11 cellular contexts compared by ENCODE assay signal in genomic region chr19:12833418-12833746, GRCh38. TPM values are rescaled to one million over a fixed set of nuclear protein-coding genes. Genes with fewer than 3 reads are reported as not detected.
DNase-seq lines count a peak whose midpoint lies in the region; ATAC-seq, FAIRE-seq and TF ChIP-seq lines count a peak whose summit lies in the region.
"Had no signal": no experiment of that assay in that cellular context is flagged by ENCODE, and none has a peak within 500 bp of the region (broad histone marks: within the 10 kb centered on the region; RNA-seq: fewer than 3 reads in every experiment).

No MANE protein-coding gene starts in this region.

- DNase-seq in HepG2 (ENCODE audit: low spot score): no peak
- no peak for DNase-seq in right lobe of liver
- no peak for DNase-seq in RWPE2 (ENCODE audit: low spot score)
- no peak for DNase-seq in NCI-H2029 (lab: John Stamatoyannopoulos, UW)
- no peak for DNase-seq in urothelium cell line (ENCODE audit: low spot score)

- H3K79me2 ChIP-seq in HepG2 (ENCODE audit: insufficient read depth, low read length): no peaks in the 10 kb centered on the region

- 3% methylated on average over 4 of the region's 6 CpGs for WGBS in HepG2 (ENCODE audit: low lambda C conversion rate)
- 0% methylated on average over 2 of the region's 6 CpGs for WGBS in right lobe of liver (ENCODE audit: insufficient coverage, low coverage, low lambda C conversion rate, missing lambda C conversion rate)

- H3K36me3 ChIP-seq in HepG2 (replicated peaks in 1 of 2; ENCODE audit: control insufficient read depth in 1 of 2, insufficient read depth in 2 of 2, low read length in 2 of 2) (no peaks in the 10 kb centered on the region), right lobe of liver (no peaks in the 10 kb centered on the region), RWPE2 (ENCODE audit: low read depth) (no peaks in the 10 kb centered on the region), iPS-20b (ENCODE audit: insufficient read depth, low read depth, low read length) (no peaks in the 10 kb centered on the region)

- TF ChIP-seq EP300 in HepG2 (IDR thresholded peaks at IDR 0.05; ENCODE audit: low read depth in 2 of 2, low read length in 2 of 2) (no peak), HepG2 (CRISPR knock-in tag; IDR thresholded peaks at IDR 0.05; ENCODE audit: borderline replicate concordance) (no peak)

- FAIRE-seq in HepG2 (lab: Jason Lieb, UNC): no peak
- FAIRE-seq in urothelium cell line (lab: Jason Lieb, UNC): no peak

- CTCF ChIA-PET in HepG2 (lab: Yijun Ruan, JAX; ENCODE audit: low intra/inter-chr PET ratio, low total read pairs): no interaction called here

- TF ChIP-seq POLR2A in HepG2 (IDR thresholded peaks at IDR 0.05; ENCODE audit: insufficient read depth in 1 of 2, low read depth in 2 of 2, low read length in 2 of 2) (no peak), right lobe of liver (IDR thresholded peaks at IDR 0.05) (no peak)

- POLR2A ChIA-PET in HepG2 (lab: Yijun Ruan, JAX): no interaction called here

- H3K27me3 ChIP-seq in HepG2 (ENCODE audit: control insufficient read depth in 1 of 2, insufficient read depth in 2 of 2, low read length in 2 of 2): peaks cover 0 to 30% of the 10 kb centered on the region in 2 experiments; a peak in 2 of 5 replicates
- H3K27me3 ChIP-seq in right lobe of liver: peaks cover 0 to 30% of the 10 kb centered on the region in 2 donors
- peaks cover 53% of the 10 kb centered on the region for H3K27me3 ChIP-seq in RWPE2 (ENCODE audit: insufficient read depth, poor library complexity, severe bottlenecking)
- H3K27me3 ChIP-seq in iPS-20b (ENCODE audit: insufficient read depth, low read length): peaks cover 87% of the 10 kb centered on the region

- H3K9ac ChIP-seq in HepG2 (ENCODE audit: insufficient read depth, low read depth, low read length): no peak overlapping the region
- H3K9ac ChIP-seq in iPS-20b (ENCODE audit: low read depth, low read length): no peak overlapping the region

- BruUV-seq in HepG2 (replicated peaks; lab: Mats Ljungman, UMichigan): no TSS peak

- TF ChIP-seq CTCF in HepG2 (CRISPR knock-in tag; IDR thresholded peaks at IDR 0.05) (no peak), right lobe of liver (IDR thresholded peaks at IDR 0.05) (no peak), RWPE2 (IDR thresholded peaks at IDR 0.05; ENCODE audit: poor library complexity, severe bottlenecking) (no peak)

- H3K4me3 ChIP-seq in HepG2 (replicated peaks in 1 of 3; ENCODE audit: insufficient read depth in 1 of 3, low read depth in 2 of 3, low read length in 3 of 3): peak overlapping the region in 2 of 3 experiments; percentile 15 to 79; a peak in 2 of 6 replicates
- H3K4me3 ChIP-seq in right lobe of liver: no peak overlapping the region
- peak overlapping the region; percentile 47 for H3K4me3 ChIP-seq in RWPE2 (ENCODE audit: severe bottlenecking)
- peak overlapping the region; percentile 54; the same call in 1 of the 2 replicates for H3K4me3 ChIP-seq in iPS-20b (ENCODE audit: low read length)

- no peaks in the 10 kb centered on the region for H4K20me1 ChIP-seq in HepG2 (ENCODE audit: insufficient read depth, low read length)

- intact Hi-C loops in HepG2 (cut with micrococcal nuclease; ENCODE audit: unreplicated experiment): no loop called here
- intact Hi-C loops in right lobe of liver (cut with DNase I): no loop called here

- no peak for TF ChIP-seq RAD21 in HepG2 (CRISPR knock-in tag; IDR thresholded peaks at IDR 0.05)

- H3K27ac ChIP-seq in HepG2 (ENCODE audit: extremely low read length, insufficient read depth, low read length) (no peak overlapping the region), right lobe of liver (no peak overlapping the region), RWPE2 (ENCODE audit: poor library complexity, severe bottlenecking) (no peak overlapping the region), iPS-20b (ENCODE audit: low read length) (no peak overlapping the region)

- H3K9me3 ChIP-seq in HepG2 (ENCODE audit: low read length) (no peaks in the 10 kb centered on the region), right lobe of liver (no peaks in the 10 kb centered on the region), RWPE2 (ENCODE audit: severe bottlenecking) (no peaks in the 10 kb centered on the region), iPS-20b (ENCODE audit: insufficient read depth, low read depth, low read length) (no peaks in the 10 kb centered on the region)

- in situ Hi-C loops in HepG2 (cut with HindIII; ENCODE audit: extremely low pct_ligation_motif_present, low pct_unique_long_range_greater_than_20kb): no loop called here

- ATAC-seq in HepG2 (no peak), right lobe of liver (no peak), RWPE2 (ENCODE audit: low read depth) (no peak), HG02610 (IDR thresholded peaks at IDR 0.05; ENCODE audit: unreplicated experiment) (no peak), GM21717 (IDR thresholded peaks at IDR 0.05; ENCODE audit: unreplicated experiment) (no peak)

- H2AFZ ChIP-seq in HepG2 (ENCODE audit: low read length): no peak overlapping the region

- peaks cover 59% of the 10 kb centered on the region for H3K4me1 ChIP-seq in HepG2 (ENCODE audit: insufficient read depth, low read length)
- H3K4me1 ChIP-seq in right lobe of liver: peaks cover 0 to 4% (median 0%) of the 10 kb centered on the region in 4 donors
- H3K4me1 ChIP-seq in RWPE2 (ENCODE audit: insufficient read depth, poor library complexity, severe bottlenecking): peaks cover 10% of the 10 kb centered on the region
- H3K4me1 ChIP-seq in iPS-20b (ENCODE audit: insufficient read depth, low read length): peaks cover 4% of the 10 kb centered on the region; the same call in 1 of the 2 replicates

- H3K4me2 ChIP-seq in HepG2 (ENCODE audit: low read depth, low read length): peak overlapping the region; percentile 57

RNA-seq across cellular contexts. Expression of gene RTBDN, which starts 1.0 kb away (rescaled TPM):
- total RNA-seq in HepG2 (2016; rRNA removed; fragmentation: Illumina TruSeq; extraction: Trizol): 0.27 TPM in 1 of 2 replicates, not detected in the other
- total RNA-seq in HepG2 (2016; cell fraction: cytosol; rRNA removed; fragmentation: Illumina TruSeq; extraction: Trizol; ENCODE audit: low read depth): not detected in 2 replicates
- total RNA-seq in HepG2 (2016; cell fraction: insoluble cytoplasmic fraction; rRNA removed; fragmentation: Illumina TruSeq; extraction: Trizol): 0.17 TPM in 1 of 2 replicates, not detected in the other
- total RNA-seq in HepG2 (2016; cell fraction: membrane; rRNA removed; fragmentation: Illumina TruSeq; extraction: Trizol): not detected in 2 replicates
- not detected in 2 replicates for total RNA-seq in HepG2 (2016; cell fraction: nucleus; rRNA removed; fragmentation: Illumina TruSeq; extraction: Trizol)
- polyA plus RNA-seq in HepG2 (2011; rRNA removed): 0.35 and 0.48 TPM in 2 replicates
- 0.52 and 0.71 TPM in 2 replicates for polyA plus RNA-seq in HepG2 (2011; cell fraction: cytosol; rRNA removed)
- 0.57 and 0.59 TPM in 2 replicates for polyA plus RNA-seq in HepG2 (2011; cell fraction: nucleus; rRNA removed)
- polyA plus RNA-seq in HepG2 (2012): 1.1 and 1.8 TPM in 2 replicates
- 0.18 TPM in 1 of 2 replicates, not detected in the other for polyA plus RNA-seq in HepG2 (2016; cell fraction: cytosol; fragmentation: Illumina TruSeq; extraction: Trizol; ENCODE audit: low read depth)
- not detected in 2 replicates for polyA plus RNA-seq in HepG2 (2016; cell fraction: insoluble cytoplasmic fraction; fragmentation: Illumina TruSeq; extraction: Trizol; ENCODE audit: low read depth)
- polyA plus RNA-seq in HepG2 (2016; cell fraction: membrane; fragmentation: Illumina TruSeq; extraction: Trizol; ENCODE audit: low read depth): 0.15 TPM in 1 of 2 replicates, not detected in the other
- 0.49 TPM in 1 of 2 replicates, not detected in the other for polyA plus RNA-seq in HepG2 (2016; cell fraction: nucleus; fragmentation: Illumina TruSeq; extraction: Trizol; ENCODE audit: insufficient read depth, low read depth)
- 0.12 and 0.44 TPM in 2 replicates for polyA minus RNA-seq in HepG2 (2011; rRNA and poly(A)+ RNA removed; ENCODE audit: low replicate concordance)
- not detected in 2 replicates for polyA minus RNA-seq in HepG2 (2011; cell fraction: cytosol; rRNA and poly(A)+ RNA removed)
- not detected in 2 replicates for polyA minus RNA-seq in HepG2 (2011; cell fraction: nucleus; rRNA and poly(A)+ RNA removed)
- not detected for total RNA-seq in right lobe of liver
- total RNA-seq: lung microvascular endothelial cell, ureter had no signal
- polyA plus RNA-seq: esophagus had no signal

RNA-seq across cellular contexts. Expression of gene MAST1, which starts 4.9 kb away (rescaled TPM):
- total RNA-seq in HepG2 (2016; rRNA removed; fragmentation: Illumina TruSeq; extraction: Trizol) (0.27 and 0.73 TPM in 2 replicates), right lobe of liver (under 1 TPM in 4 of 6 experiments, not detected in 2; 0.06 to 0.49 (median 0.34) TPM)
- 1.2 and 1.3 TPM in 2 replicates for total RNA-seq in HepG2 (2016; cell fraction: cytosol; rRNA removed; fragmentation: Illumina TruSeq; extraction: Trizol; ENCODE audit: low read depth)
- total RNA-seq in HepG2 (2016; cell fraction: insoluble cytoplasmic fraction; rRNA removed; fragmentation: Illumina TruSeq; extraction: Trizol): 1.1 and 1.5 TPM in 2 replicates
- total RNA-seq in HepG2 (2016; cell fraction: membrane; rRNA removed; fragmentation: Illumina TruSeq; extraction: Trizol): 1.4 and 1.8 TPM in 2 replicates
- 1.3 and 1.9 TPM in 2 replicates for total RNA-seq in HepG2 (2016; cell fraction: nucleus; rRNA removed; fragmentation: Illumina TruSeq; extraction: Trizol)
- polyA plus RNA-seq in HepG2 (2011; rRNA removed): 4.7 and 5.6 TPM in 2 replicates
- 2.8 and 3.5 TPM in 2 replicates for polyA plus RNA-seq in HepG2 (2011; cell fraction: cytosol; rRNA removed)
- 27.4 and 28.9 TPM in 2 replicates for polyA plus RNA-seq in HepG2 (2011; cell fraction: nucleus; rRNA removed)
- polyA plus RNA-seq in HepG2 (2012): 4.1 and 5.1 TPM in 2 replicates
- 3.5 and 3.6 TPM in 2 replicates for polyA plus RNA-seq in HepG2 (2016; cell fraction: cytosol; fragmentation: Illumina TruSeq; extraction: Trizol; ENCODE audit: low read depth)
- 1.2 and 1.3 TPM in 2 replicates for polyA plus RNA-seq in HepG2 (2016; cell fraction: insoluble cytoplasmic fraction; fragmentation: Illumina TruSeq; extraction: Trizol; ENCODE audit: low read depth)
- polyA plus RNA-seq in HepG2 (2016; cell fraction: membrane; fragmentation: Illumina TruSeq; extraction: Trizol; ENCODE audit: low read depth): 3.2 and 3.3 TPM in 2 replicates
- 3.9 and 5.3 TPM in 2 replicates for polyA plus RNA-seq in HepG2 (2016; cell fraction: nucleus; fragmentation: Illumina TruSeq; extraction: Trizol; ENCODE audit: insufficient read depth, low read depth)
- 2.4 and 8.0 TPM in 2 replicates for polyA minus RNA-seq in HepG2 (2011; rRNA and poly(A)+ RNA removed; ENCODE audit: low replicate concordance)
- polyA minus RNA-seq in HepG2 (2011; cell fraction: cytosol; rRNA and poly(A)+ RNA removed): 1.8 and 2.2 TPM in 2 replicates
- 2.4 and 2.7 TPM in 2 replicates for polyA minus RNA-seq in HepG2 (2011; cell fraction: nucleus; rRNA and poly(A)+ RNA removed)

RNA-seq across cellular contexts. Expression of gene RNASEH2A, which starts 27.0 kb away (rescaled TPM):
- total RNA-seq in HepG2 (2016; rRNA removed; fragmentation: Illumina TruSeq; extraction: Trizol) (35.8 and 44.0 TPM in 2 replicates), right lobe of liver (1 to 10 TPM; 2.1 to 7.1 (median 3.7) TPM)
- 9.6 and 10.1 TPM in 2 replicates for total RNA-seq in HepG2 (2016; cell fraction: cytosol; rRNA removed; fragmentation: Illumina TruSeq; extraction: Trizol; ENCODE audit: low read depth)
- total RNA-seq in HepG2 (2016; cell fraction: insoluble cytoplasmic fraction; rRNA removed; fragmentation: Illumina TruSeq; extraction: Trizol): 42.1 and 45.3 TPM in 2 replicates
- total RNA-seq in HepG2 (2016; cell fraction: membrane; rRNA removed; fragmentation: Illumina TruSeq; extraction: Trizol): 6.9 and 12.1 TPM in 2 replicates
- 16.9 and 20.6 TPM in 2 replicates for total RNA-seq in HepG2 (2016; cell fraction: nucleus; rRNA removed; fragmentation: Illumina TruSeq; extraction: Trizol)
- polyA plus RNA-seq in HepG2 (2011; rRNA removed): 18.4 and 25.1 TPM in 2 replicates
- polyA plus RNA-seq in HepG2 (2011; cell fraction: cytosol; rRNA removed): 29.0 and 49.3 TPM in 2 replicates
- 16.5 and 17.7 TPM in 2 replicates for polyA plus RNA-seq in HepG2 (2011; cell fraction: nucleus; rRNA removed)
- polyA plus RNA-seq in HepG2 (2012): 14.7 and 18.3 TPM in 2 replicates
- polyA plus RNA-seq in HepG2 (2016; cell fraction: cytosol; fragmentation: Illumina TruSeq; extraction: Trizol; ENCODE audit: low read depth): 11.8 and 12.6 TPM in 2 replicates
- 51.0 and 52.7 TPM in 2 replicates for polyA plus RNA-seq in HepG2 (2016; cell fraction: insoluble cytoplasmic fraction; fragmentation: Illumina TruSeq; extraction: Trizol; ENCODE audit: low read depth)
- 9.0 and 9.3 TPM in 2 replicates for polyA plus RNA-seq in HepG2 (2016; cell fraction: membrane; fragmentation: Illumina TruSeq; extraction: Trizol; ENCODE audit: low read depth)
- polyA plus RNA-seq in HepG2 (2016; cell fraction: nucleus; fragmentation: Illumina TruSeq; extraction: Trizol; ENCODE audit: insufficient read depth, low read depth): 31.7 and 33.2 TPM in 2 replicates
- 44.4 and 185 TPM in 2 replicates for polyA minus RNA-seq in HepG2 (2011; rRNA and poly(A)+ RNA removed; ENCODE audit: low replicate concordance)
- polyA minus RNA-seq in HepG2 (2011; cell fraction: cytosol; rRNA and poly(A)+ RNA removed): 18.6 and 30.1 TPM in 2 replicates
- polyA minus RNA-seq in HepG2 (2011; cell fraction: nucleus; rRNA and poly(A)+ RNA removed): 8.7 and 11.3 TPM in 2 replicates

RNA-seq across cellular contexts. Expression of gene THSD8, which starts 31.5 kb away (rescaled TPM):
- total RNA-seq in HepG2 (2016; rRNA removed; fragmentation: Illumina TruSeq; extraction: Trizol): 14.9 and 23.5 TPM in 2 replicates
- total RNA-seq in HepG2 (2016; cell fraction: cytosol; rRNA removed; fragmentation: Illumina TruSeq; extraction: Trizol; ENCODE audit: low read depth): not detected in 2 replicates
- 11.9 and 20.6 TPM in 2 replicates for total RNA-seq in HepG2 (2016; cell fraction: insoluble cytoplasmic fraction; rRNA removed; fragmentation: Illumina TruSeq; extraction: Trizol)
- 2.6 and 4.1 TPM in 2 replicates for total RNA-seq in HepG2 (2016; cell fraction: membrane; rRNA removed; fragmentation: Illumina TruSeq; extraction: Trizol)
- 1.9 and 3.1 TPM in 2 replicates for total RNA-seq in HepG2 (2016; cell fraction: nucleus; rRNA removed; fragmentation: Illumina TruSeq; extraction: Trizol)
- polyA plus RNA-seq in HepG2 (2011; rRNA removed): 4.8 and 5.2 TPM in 2 replicates
- 1.3 TPM in 1 of 2 replicates, not detected in the other for polyA plus RNA-seq in HepG2 (2011; cell fraction: cytosol; rRNA removed)
- polyA plus RNA-seq in HepG2 (2011; cell fraction: nucleus; rRNA removed): not detected in 2 replicates
- 2.7 and 6.2 TPM in 2 replicates for polyA plus RNA-seq in HepG2 (2012)
- polyA plus RNA-seq in HepG2 (2016; cell fraction: cytosol; fragmentation: Illumina TruSeq; extraction: Trizol; ENCODE audit: low read depth): 2.4 and 2.9 TPM in 2 replicates
- 29.9 and 31.8 TPM in 2 replicates for polyA plus RNA-seq in HepG2 (2016; cell fraction: insoluble cytoplasmic fraction; fragmentation: Illumina TruSeq; extraction: Trizol; ENCODE audit: low read depth)
- polyA plus RNA-seq in HepG2 (2016; cell fraction: membrane; fragmentation: Illumina TruSeq; extraction: Trizol; ENCODE audit: low read depth): 4.8 and 5.8 TPM in 2 replicates
- 4.4 and 8.0 TPM in 2 replicates for polyA plus RNA-seq in HepG2 (2016; cell fraction: nucleus; fragmentation: Illumina TruSeq; extraction: Trizol; ENCODE audit: insufficient read depth, low read depth)
- polyA minus RNA-seq in HepG2 (2011; rRNA and poly(A)+ RNA removed; ENCODE audit: low replicate concordance): 1.1 and 55.0 TPM in 2 replicates
- not detected in 2 replicates for polyA minus RNA-seq in HepG2 (2011; cell fraction: cytosol; rRNA and poly(A)+ RNA removed)
- polyA minus RNA-seq in HepG2 (2011; cell fraction: nucleus; rRNA and poly(A)+ RNA removed): not detected in 2 replicates
- total RNA-seq in right lobe of liver: 1 to 10 TPM in 3 of 6 experiments, under 1 TPM in 2, not detected in 1; 0.62 to 2.0 (median 1.2) TPM

RNA-seq across cellular contexts. Expression of gene PRDX2, which starts 31.8 kb away (rescaled TPM):
- 381 and 425 TPM in 2 replicates for total RNA-seq in HepG2 (2016; rRNA removed; fragmentation: Illumina TruSeq; extraction: Trizol)
- total RNA-seq in HepG2 (2016; cell fraction: cytosol; rRNA removed; fragmentation: Illumina TruSeq; extraction: Trizol; ENCODE audit: low read depth): 76.3 and 78.7 TPM in 2 replicates
- 372 and 392 TPM in 2 replicates for total RNA-seq in HepG2 (2016; cell fraction: insoluble cytoplasmic fraction; rRNA removed; fragmentation: Illumina TruSeq; extraction: Trizol)
- 80.0 and 92.1 TPM in 2 replicates for total RNA-seq in HepG2 (2016; cell fraction: membrane; rRNA removed; fragmentation: Illumina TruSeq; extraction: Trizol)
- total RNA-seq in HepG2 (2016; cell fraction: nucleus; rRNA removed; fragmentation: Illumina TruSeq; extraction: Trizol): 155 and 156 TPM in 2 replicates
- 218 and 238 TPM in 2 replicates for polyA plus RNA-seq in HepG2 (2011; rRNA removed)
- polyA plus RNA-seq in HepG2 (2011; cell fraction: cytosol; rRNA removed): 353 and 456 TPM in 2 replicates
- 218 and 223 TPM in 2 replicates for polyA plus RNA-seq in HepG2 (2011; cell fraction: nucleus; rRNA removed)
- polyA plus RNA-seq in HepG2 (2012): 295 and 301 TPM in 2 replicates
- 101 and 108 TPM in 2 replicates for polyA plus RNA-seq in HepG2 (2016; cell fraction: cytosol; fragmentation: Illumina TruSeq; extraction: Trizol; ENCODE audit: low read depth)
- polyA plus RNA-seq in HepG2 (2016; cell fraction: insoluble cytoplasmic fraction; fragmentation: Illumina TruSeq; extraction: Trizol; ENCODE audit: low read depth): 447 and 526 TPM in 2 replicates
- polyA plus RNA-seq in HepG2 (2016; cell fraction: membrane; fragmentation: Illumina TruSeq; extraction: Trizol; ENCODE audit: low read depth): 92.7 and 94.2 TPM in 2 replicates
- polyA plus RNA-seq in HepG2 (2016; cell fraction: nucleus; fragmentation: Illumina TruSeq; extraction: Trizol; ENCODE audit: insufficient read depth, low read depth): 277 and 282 TPM in 2 replicates
- polyA minus RNA-seq in HepG2 (2011; rRNA and poly(A)+ RNA removed; ENCODE audit: low replicate concordance): 319 and 512 TPM in 2 replicates
- 147 and 189 TPM in 2 replicates for polyA minus RNA-seq in HepG2 (2011; cell fraction: cytosol; rRNA and poly(A)+ RNA removed)
- 44.4 and 48.2 TPM in 2 replicates for polyA minus RNA-seq in HepG2 (2011; cell fraction: nucleus; rRNA and poly(A)+ RNA removed)
- 100 to 1,000 TPM; 164 to 466 (median 202) TPM for total RNA-seq in right lobe of liver

Comparison
In these comparisons a context has a peak if more than half of its experiments do, and no peak if none do; other contexts are left out.
1. H3K4me3 ChIP-seq: peak in HepG2 (2 of 3), RWPE2 (single experiment) and iPS-20b (single experiment); none in right lobe of liver (0 of 3).